ENCODE assay signal across 1 cellular context in the genomic region with DNA sequence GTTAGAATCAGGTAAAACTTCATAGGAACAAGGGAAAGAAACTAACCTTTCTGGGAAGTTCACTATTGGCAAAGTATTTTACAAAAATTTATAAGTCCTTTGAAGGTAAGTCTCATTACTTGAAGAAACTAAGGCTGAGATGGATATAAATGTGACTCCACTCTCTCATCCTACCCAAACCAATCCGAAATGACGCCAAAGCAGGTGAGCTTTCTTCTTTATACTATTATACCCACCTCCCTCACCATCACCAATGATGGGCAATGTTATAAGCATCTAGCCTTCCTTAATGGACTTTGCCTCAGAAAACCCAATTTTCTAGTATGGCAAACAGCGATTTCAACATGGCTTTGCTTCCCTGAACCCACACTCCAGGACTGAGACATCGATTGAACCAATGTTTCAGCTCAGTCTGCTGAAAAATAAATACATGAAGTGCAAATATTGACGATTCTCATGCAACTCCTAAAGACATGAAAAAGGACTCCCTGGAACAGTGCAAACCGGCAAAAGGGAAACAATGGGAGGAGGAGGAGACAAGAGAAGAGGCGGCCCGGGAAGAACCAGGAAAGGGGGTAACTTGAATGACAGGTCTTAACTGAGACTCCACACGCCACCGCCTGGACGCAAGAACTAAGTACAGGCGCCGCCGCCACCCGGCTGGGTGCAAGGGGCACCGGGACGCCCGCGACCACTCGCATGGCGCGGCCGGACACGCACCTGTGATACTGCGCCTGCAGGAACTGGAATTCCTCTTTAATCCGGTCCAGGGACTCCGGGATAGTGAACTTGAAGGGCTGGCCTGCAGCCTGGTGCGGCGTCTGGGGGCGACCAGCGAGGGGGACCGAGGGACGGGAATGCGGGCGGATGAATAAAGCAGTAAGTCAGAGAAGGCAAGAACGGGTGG.
A peak's percentile ranks its signal among the peaks of the same experiment; 100 is the strongest.
TF ChIP-seq lines count a peak whose summit lies in the region.

No MANE protein-coding gene starts in this region.

TF ChIP-seq in A549, 52 proteins besides CTCF, POLR2A, EP300 and RAD21 (continued from another document):
- no peak for TF ChIP-seq TFCP2L1 (CRISPR knock-in tag; IDR thresholded peaks at IDR 0.05)
- no peak for TF ChIP-seq MAFK (IDR thresholded peaks at IDR 0.05; ENCODE audit: partially characterized antibody)
- TF ChIP-seq CHD4 (IDR thresholded peaks at IDR 0.05; ENCODE audit: borderline replicate concordance) = no peak
- no peak for TF ChIP-seq PHF8 (IDR thresholded peaks at IDR 0.05; ENCODE audit: borderline replicate concordance, low read depth)
- TF ChIP-seq, protein P1, sequence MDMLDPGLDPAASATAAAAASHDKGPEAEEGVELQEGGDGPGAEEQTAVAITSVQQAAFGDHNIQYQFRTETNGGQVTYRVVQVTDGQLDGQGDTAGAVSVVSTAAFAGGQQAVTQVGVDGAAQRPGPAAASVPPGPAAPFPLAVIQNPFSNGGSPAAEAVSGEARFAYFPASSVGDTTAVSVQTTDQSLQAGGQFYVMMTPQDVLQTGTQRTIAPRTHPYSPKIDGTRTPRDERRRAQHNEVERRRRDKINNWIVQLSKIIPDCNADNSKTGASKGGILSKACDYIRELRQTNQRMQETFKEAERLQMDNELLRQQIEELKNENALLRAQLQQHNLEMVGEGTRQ (IDR thresholded peaks at IDR 0.05) = no peak
- no peak for TF ChIP-seq BHLHE40 (IDR thresholded peaks at IDR 0.05; ENCODE audit: low read depth, low read length)
- TF ChIP-seq, protein P2, sequence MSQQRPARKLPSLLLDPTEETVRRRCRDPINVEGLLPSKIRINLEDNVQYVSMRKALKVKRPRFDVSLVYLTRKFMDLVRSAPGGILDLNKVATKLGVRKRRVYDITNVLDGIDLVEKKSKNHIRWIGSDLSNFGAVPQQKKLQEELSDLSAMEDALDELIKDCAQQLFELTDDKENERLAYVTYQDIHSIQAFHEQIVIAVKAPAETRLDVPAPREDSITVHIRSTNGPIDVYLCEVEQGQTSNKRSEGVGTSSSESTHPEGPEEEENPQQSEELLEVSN (IDR thresholded peaks at IDR 0.05; ENCODE audit: borderline replicate concordance, low read depth) = no peak
- no peak for TF ChIP-seq ZNF302 (CRISPR knock-in tag; IDR thresholded peaks at IDR 0.05)
- peak; percentile 89 for TF ChIP-seq SMC3 (IDR thresholded peaks at IDR 0.05)
- no peak for TF ChIP-seq ZFP36 (IDR thresholded peaks at IDR 0.05; ENCODE audit: borderline replicate concordance, partially characterized antibody)
- no peak for TF ChIP-seq ZC3H11A (IDR thresholded peaks at IDR 0.05)
- TF ChIP-seq RFX5 (IDR thresholded peaks at IDR 0.05) = no peak
- TF ChIP-seq, protein P3, sequence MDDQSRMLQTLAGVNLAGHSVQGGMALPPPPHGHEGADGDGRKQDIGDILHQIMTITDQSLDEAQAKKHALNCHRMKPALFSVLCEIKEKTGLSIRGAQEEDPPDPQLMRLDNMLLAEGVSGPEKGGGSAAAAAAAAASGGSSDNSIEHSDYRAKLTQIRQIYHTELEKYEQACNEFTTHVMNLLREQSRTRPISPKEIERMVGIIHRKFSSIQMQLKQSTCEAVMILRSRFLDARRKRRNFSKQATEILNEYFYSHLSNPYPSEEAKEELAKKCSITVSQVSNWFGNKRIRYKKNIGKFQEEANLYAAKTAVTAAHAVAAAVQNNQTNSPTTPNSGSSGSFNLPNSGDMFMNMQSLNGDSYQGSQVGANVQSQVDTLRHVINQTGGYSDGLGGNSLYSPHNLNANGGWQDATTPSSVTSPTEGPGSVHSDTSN (IDR thresholded peaks at IDR 0.05) = 0 out of 2 replicates have a peak, but pooled peaks have one; percentile 51
- TF ChIP-seq JUN (IDR thresholded peaks at IDR 0.05) = peak in 1 of 2 experiments; percentile 60; a peak in 2 of 5 replicates
- no peak for TF ChIP-seq CHD2 (IDR thresholded peaks at IDR 0.05; ENCODE audit: low read length, partially characterized antibody)
- TF ChIP-seq HDAC2 (IDR thresholded peaks at IDR 0.05) = no peak
- TF ChIP-seq, protein P4, sequence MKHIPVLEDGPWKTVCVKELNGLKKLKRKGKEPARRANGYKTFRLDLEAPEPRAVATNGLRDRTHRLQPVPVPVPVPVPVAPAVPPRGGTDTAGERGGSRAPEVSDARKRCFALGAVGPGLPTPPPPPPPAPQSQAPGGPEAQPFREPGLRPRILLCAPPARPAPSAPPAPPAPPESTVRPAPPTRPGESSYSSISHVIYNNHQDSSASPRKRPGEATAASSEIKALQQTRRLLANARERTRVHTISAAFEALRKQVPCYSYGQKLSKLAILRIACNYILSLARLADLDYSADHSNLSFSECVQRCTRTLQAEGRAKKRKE (CRISPR knock-in tag; IDR thresholded peaks at IDR 0.05; ENCODE audit: low read depth) = no peak
- no peak for TF ChIP-seq FOXS1 (CRISPR knock-in tag; IDR thresholded peaks at IDR 0.05)
- TF ChIP-seq MYC (IDR thresholded peaks at IDR 0.05; ENCODE audit: borderline replicate concordance, low read length) = no peak
